In genomic region chr5:59536875-59537274, GRCh38 we compare ENCODE assay signal across 20 cellular contexts.
DNase-seq lines count a peak whose midpoint lies in the region; ATAC-seq, FAIRE-seq and TF ChIP-seq lines count a peak whose summit lies in the region.
"Had no signal": no experiment of that assay in that cellular context is flagged by ENCODE, and none has a peak within 500 bp of the region (broad histone marks: within the 10 kb centered on the region; RNA-seq: fewer than 3 reads in every experiment).

No MANE protein-coding gene starts in this region.

- DNase-seq in A549 (ENCODE audit: low read depth in 1 of 2, low spot score in 1 of 2) (no peak), RWPE2 (ENCODE audit: low spot score) (no peak), epithelial cell of esophagus (ENCODE audit: low read depth) (peak; percentile 39), WERI-Rb-1 (no peak), left ventricle myocardium superior (no peak), NCI-H1694 treated with DMSO at 0.1 percent for 48 hours (lab: John Stamatoyannopoulos, UW) (no peak)
- DNase-seq: ACHN; BE2C; C1 segment of cervical spinal cord; CD4-positive, alpha-beta memory T cell; CD4-positive, CD25-positive, alpha-beta regulatory T cell; CD8-positive, alpha-beta memory T cell; COR-L47; DMS79 treated with DMSO at 0.1 percent for 48 hours; GF-D8 had no signal

- intact Hi-C loops in left ventricle myocardium superior (cut with micrococcal nuclease): no loop called here

- WGBS in A549 (ENCODE audit: missing lambda C conversion rate): 60% methylated on average over 2 of the region's 2 CpGs

- no peak for TF ChIP-seq EP300 in A549 (IDR thresholded peaks at IDR 0.05)

- H3K27ac ChIP-seq in A549 (peak overlapping the region; percentile 52 to 97; a peak in 5 of 6 replicates), RWPE2 (ENCODE audit: poor library complexity, severe bottlenecking) (no peak overlapping the region), WERI-Rb-1 (no peak overlapping the region)
- H3K27ac ChIP-seq: 22Rv1, BLaER1 had no signal

- H3K4me2 ChIP-seq in A549: peak overlapping the region; percentile 17; the same call in 2 of the 3 replicates
- H3K4me2 ChIP-seq: BLaER1 had no signal

- CTCF ChIA-PET in A549 (lab: Yijun Ruan, JAX): interaction anchor here (1.1 kb wide), 1 partner anchor 11 kb away, joined by 3 read pairs; no protein-coding TSS in a partner anchor

- no peak for TF ChIP-seq RAD21 in A549 (conservative IDR thresholded peaks at IDR 0.05 in 1 of 2, IDR thresholded peaks at IDR 0.05 in 1 of 2)

- no peak for TF ChIP-seq POLR2A in A549 (IDR thresholded peaks at IDR 0.05; ENCODE audit: low read length)

- no peak for TF ChIP-seq CTCF in A549 (IDR thresholded peaks at IDR 0.05)
- no peak for TF ChIP-seq CTCF in RWPE2 (IDR thresholded peaks at IDR 0.05; ENCODE audit: poor library complexity, severe bottlenecking)
- no peak for TF ChIP-seq CTCF in epithelial cell of esophagus (IDR thresholded peaks at IDR 0.05; ENCODE audit: insufficient read depth, low read depth, low read length, missing control alignments)
- no peak for TF ChIP-seq CTCF in WERI-Rb-1 (IDR thresholded peaks at IDR 0.05; ENCODE audit: low read depth, low read length)

- H3K36me3 ChIP-seq in RWPE2 (ENCODE audit: low read depth) (no peaks in the 10 kb centered on the region), WERI-Rb-1 (no peaks in the 10 kb centered on the region)
- H3K36me3 ChIP-seq: BE2C, BLaER1 had no signal

- H3K9me3 ChIP-seq in A549 (no peaks in the 10 kb centered on the region), RWPE2 (ENCODE audit: severe bottlenecking) (no peaks in the 10 kb centered on the region), WERI-Rb-1 (ENCODE audit: severe bottlenecking) (no peaks in the 10 kb centered on the region)
- H3K9me3 ChIP-seq: BE2C, BLaER1 had no signal

- H3K4me1 ChIP-seq in A549: peaks cover 97% of the 10 kb centered on the region
- H3K4me1 ChIP-seq in RWPE2 (ENCODE audit: insufficient read depth, poor library complexity, severe bottlenecking): peaks cover 5% of the 10 kb centered on the region
- H3K4me1 ChIP-seq: BLaER1 had no signal

- no peak overlapping the region for H3K4me3 ChIP-seq in A549
- H3K4me3 ChIP-seq in RWPE2 (ENCODE audit: severe bottlenecking): no peak overlapping the region
- H3K4me3 ChIP-seq in epithelial cell of esophagus (ENCODE audit: low read length): no peak overlapping the region
- no peak overlapping the region for H3K4me3 ChIP-seq in WERI-Rb-1 (ENCODE audit: low read depth, low read length)
- H3K4me3 ChIP-seq: BLaER1 had no signal

- POLR2A ChIA-PET in A549 (lab: Yijun Ruan, JAX): no interaction called here

- no peak for ATAC-seq in A549
- ATAC-seq in RWPE2 (ENCODE audit: low read depth): peak; percentile 52; the same call in 2 of the 3 replicates
- ATAC-seq in left ventricle myocardium superior: no peak

- FAIRE-seq in A549 (lab: Jason Lieb, UNC): no peak
- FAIRE-seq: G401.6, GM12891, GM19239 had no signal

- H3K27me3 ChIP-seq in RWPE2 (ENCODE audit: insufficient read depth, poor library complexity, severe bottlenecking) (no peaks in the 10 kb centered on the region), WERI-Rb-1 (ENCODE audit: insufficient read depth, low read depth, severe bottlenecking) (no peaks in the 10 kb centered on the region)
- H3K27me3 ChIP-seq: BE2C, BLaER1 had no signal

TF ChIP-seq in A549, 52 proteins besides CTCF, POLR2A, EP300 and RAD21:
- no peak for TF ChIP-seq KDM1A (IDR thresholded peaks at IDR 0.05; ENCODE audit: low read depth)
- TF ChIP-seq MAFK (IDR thresholded peaks at IDR 0.05; ENCODE audit: partially characterized antibody): peak; percentile 49
- TF ChIP-seq CEBPB (IDR thresholded peaks at IDR 0.05): no peak

Comparison
In these comparisons a context has a peak if more than half of its experiments do, and no peak if none do; other contexts are left out.
1. H3K27ac ChIP-seq: peak in A549 (2 of 2); none in RWPE2 (single experiment) and WERI-Rb-1 (single experiment).